In genomic region chr5:7225826-7226225, GRCh38 we compare ENCODE assay signal across 3 cellular contexts.
"Had no signal": no experiment of that assay in that cellular context is flagged by ENCODE, and none has a peak within 500 bp of the region (broad histone marks: within the 10 kb centered on the region; RNA-seq: fewer than 3 reads in every experiment).

No MANE protein-coding gene starts in this region.

- H3K4me3 ChIP-seq: GM12878 had no signal

- DNase-seq: GDM1, GF-D8 had no signal
